In the genomic region with DNA sequence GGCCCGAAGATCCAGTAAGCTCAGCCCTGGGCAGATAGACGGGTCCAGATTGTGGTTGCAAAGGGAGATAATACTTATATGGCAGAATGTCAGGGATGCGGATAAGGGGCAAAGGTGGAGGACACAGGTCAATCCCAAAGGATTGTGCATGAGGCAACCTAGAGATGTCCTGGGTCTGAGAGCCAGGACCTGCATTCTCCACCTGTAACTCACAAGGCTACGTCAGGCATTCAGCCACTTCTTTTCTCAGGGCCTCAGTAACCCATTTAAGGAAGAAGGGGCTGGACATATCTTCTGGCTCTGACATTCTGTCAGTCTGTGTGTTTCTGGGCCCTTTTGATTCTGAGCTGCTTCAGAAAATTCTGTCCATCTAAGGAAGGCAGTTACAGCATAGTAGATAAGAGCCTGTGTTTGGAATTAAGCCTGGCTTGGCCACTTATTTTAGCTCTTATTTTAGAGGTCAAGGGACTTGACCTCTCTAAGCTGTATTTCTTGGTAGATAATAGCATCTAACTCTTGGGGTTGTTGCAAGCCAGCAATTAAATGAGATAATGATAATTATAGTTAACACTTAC, we compare ENCODE assay signal across 2 cellular contexts.
TF ChIP-seq lines count a peak whose summit lies in the region.

No MANE protein-coding gene starts in this region.

TF ChIP-seq in liver, 16 proteins besides CTCF, POLR2A, EP300 and RAD21 (continued from another document):
- TF ChIP-seq, protein P1, sequence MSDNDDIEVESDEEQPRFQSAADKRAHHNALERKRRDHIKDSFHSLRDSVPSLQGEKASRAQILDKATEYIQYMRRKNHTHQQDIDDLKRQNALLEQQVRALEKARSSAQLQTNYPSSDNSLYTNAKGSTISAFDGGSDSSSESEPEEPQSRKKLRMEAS (IDR thresholded peaks at IDR 0.05), result no peak

TF ChIP-seq in HepG2, 621 proteins besides CTCF, POLR2A, EP300 and RAD21:
- TF ChIP-seq, protein P2, sequence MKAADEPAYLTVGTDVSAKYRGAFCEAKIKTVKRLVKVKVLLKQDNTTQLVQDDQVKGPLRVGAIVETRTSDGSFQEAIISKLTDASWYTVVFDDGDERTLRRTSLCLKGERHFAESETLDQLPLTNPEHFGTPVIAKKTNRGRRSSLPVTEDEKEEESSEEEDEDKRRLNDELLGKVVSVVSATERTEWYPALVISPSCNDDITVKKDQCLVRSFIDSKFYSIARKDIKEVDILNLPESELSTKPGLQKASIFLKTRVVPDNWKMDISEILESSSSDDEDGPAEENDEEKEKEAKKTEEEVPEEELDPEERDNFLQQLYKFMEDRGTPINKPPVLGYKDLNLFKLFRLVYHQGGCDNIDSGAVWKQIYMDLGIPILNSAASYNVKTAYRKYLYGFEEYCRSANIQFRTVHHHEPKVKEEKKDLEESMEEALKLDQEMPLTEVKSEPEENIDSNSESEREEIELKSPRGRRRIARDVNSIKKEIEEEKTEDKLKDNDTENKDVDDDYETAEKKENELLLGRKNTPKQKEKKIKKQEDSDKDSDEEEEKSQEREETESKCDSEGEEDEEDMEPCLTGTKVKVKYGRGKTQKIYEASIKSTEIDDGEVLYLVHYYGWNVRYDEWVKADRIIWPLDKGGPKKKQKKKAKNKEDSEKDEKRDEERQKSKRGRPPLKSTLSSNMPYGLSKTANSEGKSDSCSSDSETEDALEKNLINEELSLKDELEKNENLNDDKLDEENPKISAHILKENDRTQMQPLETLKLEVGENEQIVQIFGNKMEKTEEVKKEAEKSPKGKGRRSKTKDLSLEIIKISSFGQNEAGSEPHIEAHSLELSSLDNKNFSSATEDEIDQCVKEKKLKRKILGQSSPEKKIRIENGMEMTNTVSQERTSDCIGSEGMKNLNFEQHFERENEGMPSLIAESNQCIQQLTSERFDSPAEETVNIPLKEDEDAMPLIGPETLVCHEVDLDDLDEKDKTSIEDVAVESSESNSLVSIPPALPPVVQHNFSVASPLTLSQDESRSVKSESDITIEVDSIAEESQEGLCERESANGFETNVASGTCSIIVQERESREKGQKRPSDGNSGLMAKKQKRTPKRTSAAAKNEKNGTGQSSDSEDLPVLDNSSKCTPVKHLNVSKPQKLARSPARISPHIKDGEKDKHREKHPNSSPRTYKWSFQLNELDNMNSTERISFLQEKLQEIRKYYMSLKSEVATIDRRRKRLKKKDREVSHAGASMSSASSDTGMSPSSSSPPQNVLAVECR (CRISPR knock-in tag; IDR thresholded peaks at IDR 0.05; ENCODE audit: borderline replicate concordance), result no peak
- TF ChIP-seq ZNF44 (CRISPR knock-in tag; IDR thresholded peaks at IDR 0.05), result no peak
- TF ChIP-seq BRCA1 (CRISPR knock-in tag; IDR thresholded peaks at IDR 0.05), result no peak
- no peak for TF ChIP-seq ZNF589 (CRISPR knock-in tag; conservative IDR thresholded peaks at IDR 0.05)
- TF ChIP-seq SP4 (CRISPR knock-in tag; IDR thresholded peaks at IDR 0.05), result no peak
- no peak for TF ChIP-seq PAX8 (CRISPR knock-in tag; IDR thresholded peaks at IDR 0.05; ENCODE audit: borderline replicate concordance)
- no peak for TF ChIP-seq ZNF780A (CRISPR knock-in tag; IDR thresholded peaks at IDR 0.05)
- TF ChIP-seq ELF1 (CRISPR knock-in tag; IDR thresholded peaks at IDR 0.05), result no peak
- no peak for TF ChIP-seq PHF20 (CRISPR knock-in tag; IDR thresholded peaks at IDR 0.05)
